8 cellular contexts compared by ENCODE assay signal in genomic region chr4:113979157-113979972, GRCh38. TPM values are rescaled to one million over a fixed set of nuclear protein-coding genes. Genes with fewer than 3 reads are reported as not detected.
DNase-seq lines count a peak whose midpoint lies in the region; ATAC-seq, FAIRE-seq and TF ChIP-seq lines count a peak whose summit lies in the region.

ARSJ (minus strand) TSS chr4:113979647; CDS start chr4:113978834, 813 bp downstream.

- H3K4me3 Mint-ChIP-seq in T-helper 2 cell treated with Interferon-gamma antibody and Interleukin-4, amounts not matched to agents 5 μg/mL and 100 μg/mL, for 36 hours, result peak within 1 kb of the TSS; percentile 64

- DNase-seq in AG08395 (ENCODE audit: low spot score) (peak; percentile 80), HCEC 1CT (peak; percentile 66), coronary artery (ENCODE audit: low spot score) (peak; percentile 85), kidney (peak; percentile 87), OCI-M2 (lab: John Stamatoyannopoulos, UW; ENCODE audit: unreplicated experiment) (no peak)
- no peak for DNase-seq in T-helper 2 cell treated with Interferon-gamma antibody and Interleukin-4, amounts not matched to agents 5 μg/mL and 100 μg/mL, for 36 hours (ENCODE audit: low spot score)

- no peak for FAIRE-seq in kidney (lab: Jason Lieb, UNC)

- H3K27me3 Mint-ChIP-seq in T-helper 2 cell treated with Interferon-gamma antibody and Interleukin-4, amounts not matched to agents 5 μg/mL and 100 μg/mL, for 36 hours (ENCODE audit: low read depth), result peaks cover 64% of the 10 kb centered on the region

- H3K27ac ChIP-seq in coronary artery (peak within 1 kb of the TSS; percentile 90 to 95), kidney (ENCODE audit: low read depth in 2 of 2, low read length in 2 of 2) (peak within 1 kb of the TSS; percentile 72 to 86)

- H3K4me2 ChIP-seq in skeletal muscle satellite cell (ENCODE audit: low read length), result peak within 1 kb of the TSS; percentile 86

- H3K9ac ChIP-seq in kidney (ENCODE audit: low read length in 2 of 2) (peak within 1 kb of the TSS; percentile 37 to 87), skeletal muscle satellite cell (ENCODE audit: low read depth, low read length) (peak within 1 kb of the TSS; percentile 91)

- intact Hi-C loops in kidney (cut with DNase I), result no loop called here

- no peak within 1 kb of the TSS for H3K27ac Mint-ChIP-seq in T-helper 2 cell treated with Interferon-gamma antibody and Interleukin-4, amounts not matched to agents 5 μg/mL and 100 μg/mL, for 36 hours

- peaks cover 9% of the 10 kb centered on the region for H3K4me1 Mint-ChIP-seq in T-helper 2 cell treated with Interferon-gamma antibody and Interleukin-4, amounts not matched to agents 5 μg/mL and 100 μg/mL, for 36 hours (ENCODE audit: low read depth)

- H3K36me3 Mint-ChIP-seq in T-helper 2 cell treated with Interferon-gamma antibody and Interleukin-4, amounts not matched to agents 5 μg/mL and 100 μg/mL, for 36 hours (ENCODE audit: low read depth), result no peaks in the 10 kb centered on the region

- no peaks in the 10 kb centered on the region for H3K27me3 ChIP-seq in skeletal muscle satellite cell (ENCODE audit: control insufficient read depth, insufficient read depth, low read length)

- H3K9me3 Mint-ChIP-seq in T-helper 2 cell treated with Interferon-gamma antibody and Interleukin-4, amounts not matched to agents 5 μg/mL and 100 μg/mL, for 36 hours, result no peaks in the 10 kb centered on the region

- TF ChIP-seq CTCF in coronary artery (IDR thresholded peaks at IDR 0.05), result no peak
- TF ChIP-seq CTCF in kidney (IDR thresholded peaks at IDR 0.05; ENCODE audit: borderline replicate concordance, extremely low read depth, insufficient read depth), result no peak

- ATAC-seq in HG03378 (IDR thresholded peaks at IDR 0.05; ENCODE audit: unreplicated experiment), result no peak

- H3K9me3 ChIP-seq in kidney (ENCODE audit: control insufficient read depth in 1 of 2, low read length in 2 of 2), result no peaks in the 10 kb centered on the region
- peaks cover 2% of the 10 kb centered on the region for H3K9me3 ChIP-seq in skeletal muscle satellite cell (replicated peaks; ENCODE audit: low read length)

- H3K4me1 ChIP-seq in kidney (ENCODE audit: control insufficient read depth in 1 of 2, insufficient read depth in 1 of 2, low read depth in 1 of 2, low read length in 2 of 2) (no peaks in the 10 kb centered on the region), skeletal muscle satellite cell (ENCODE audit: control insufficient read depth, insufficient read depth, low read length) (peaks cover 13% of the 10 kb centered on the region)

- H3K36me3 ChIP-seq in kidney (ENCODE audit: control insufficient read depth in 1 of 2, insufficient read depth in 2 of 2, low read length in 2 of 2) (no peaks in the 10 kb centered on the region), skeletal muscle satellite cell (ENCODE audit: insufficient read depth, low read length) (peaks cover 7% of the 10 kb centered on the region)

- H3K4me3 ChIP-seq in coronary artery (peak within 1 kb of the TSS; percentile 80), kidney (ENCODE audit: low read length in 2 of 2) (peak within 1 kb of the TSS; percentile 81 to 84), skeletal muscle satellite cell (ENCODE audit: low read length) (peak within 1 kb of the TSS; percentile 75)

RNA-seq across cellular contexts. Expression of gene ARSJ, which starts in this region (rescaled TPM):
- 16.7 TPM for total RNA-seq in kidney
- polyA plus RNA-seq in kidney (ENCODE audit: insufficient read depth, low read depth, low replicate concordance), result 3.6 TPM
- total RNA-seq in skeletal muscle satellite cell (2012; rRNA removed), result 29.2 and 34.3 TPM in 2 replicates

Comparison
In these comparisons a context has a peak if more than half of its experiments do, and no peak if none do; other contexts are left out.
1. DNase-seq: peak in AG08395 (single experiment), HCEC 1CT (single experiment), coronary artery (single experiment) and kidney (single experiment); none in T-helper 2 cell treated with Interferon-gamma antibody and Interleukin-4, amounts not matched to agents 5 μg/mL and 100 μg/mL, for 36 hours (single experiment) and OCI-M2 (single experiment).
2. Peak in every context shown above with its lines, with median percentiles within 50 percentile points of each other: H3K4me3 ChIP-seq.